10 cellular contexts compared by ENCODE assay signal in the genomic region with DNA sequence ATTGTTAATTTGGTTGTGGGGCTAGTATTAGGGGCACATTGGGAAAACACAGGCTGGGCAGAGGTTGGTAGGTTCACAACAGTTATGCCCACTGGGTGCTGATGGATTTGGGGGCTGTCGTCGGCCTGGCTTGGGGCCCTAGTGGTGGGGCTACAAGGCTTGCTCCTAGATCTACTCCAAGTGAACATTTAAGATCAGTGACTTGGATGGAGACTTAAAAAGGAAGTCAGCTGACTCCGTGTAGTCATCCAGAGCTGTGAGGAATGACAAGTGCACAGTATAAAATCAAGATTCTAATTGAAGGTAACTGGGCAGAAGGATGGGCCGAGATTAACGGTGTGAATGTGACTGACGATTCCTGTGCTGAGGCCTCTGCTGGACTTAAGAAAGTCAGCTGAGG. TPM values are rescaled to one million over a fixed set of nuclear protein-coding genes. Genes with fewer than 3 reads are reported as not detected.
DNase-seq lines count a peak whose midpoint lies in the region; ATAC-seq and TF ChIP-seq lines count a peak whose summit lies in the region.
"Had no signal": no experiment of that assay in that cellular context is flagged by ENCODE, and none has a peak within 500 bp of the region (broad histone marks: within the 10 kb centered on the region; RNA-seq: fewer than 3 reads in every experiment).

No MANE protein-coding gene starts in this region.

- peaks cover 10 to 13% of the 10 kb centered on the region in 2 donors for H3K36me3 Mint-ChIP-seq in CD14-positive monocyte
- H3K36me3 Mint-ChIP-seq in dendritic cell treated with granulocyte-macrophage colony-stimulating factor and Interleukin-4, amounts not matched to agents 40 ng/mL and 50 ng/mL, for 4 days (ENCODE audit: low read depth), result no peaks in the 10 kb centered on the region

- H3K9me3 ChIP-seq in parathyroid adenoma (ENCODE audit: control insufficient read depth, low read length), result no peaks in the 10 kb centered on the region

- no peaks in the 10 kb centered on the region for H3K27me3 ChIP-seq in KMS-11 (ENCODE audit: insufficient read depth, low read depth)
- no peaks in the 10 kb centered on the region for H3K27me3 ChIP-seq in parathyroid adenoma (ENCODE audit: control insufficient read depth, insufficient read depth, low read length)

- H3K27ac ChIP-seq in KMS-11 (no peak overlapping the region), parathyroid adenoma (peak overlapping the region; percentile 51)

- DNase-seq in CD14-positive monocyte (ENCODE audit: low spot score) (no peak), HCEC 1CT (no peak), SHP77 treated with DMSO at 0.1 percent for 48 hours (lab: John Stamatoyannopoulos, UW) (no peak)
- DNase-seq in activated CD4-positive, alpha-beta T cell treated with anti-CD3 and anti-CD28 coated beads, Interleukin-2, amount 50 U/mL, for 1 hour, result no peak
- DNase-seq: activated CD4-positive, alpha-beta T cell treated with anti-CD3 and anti-CD28 coated beads for 4 hours; NCI-H446 had no signal

- intact Hi-C loops in CD14-positive monocyte (cut with micrococcal nuclease), result no loop called here
- intact Hi-C loops in dendritic cell treated with granulocyte-macrophage colony-stimulating factor and Interleukin-4, amounts not matched to agents 40 ng/mL and 50 ng/mL, for 4 days (cut with micrococcal nuclease), result no loop called here

- H3K9ac ChIP-seq in KMS-11 (no peak overlapping the region; the same call in 1 of the 2 replicates), parathyroid adenoma (peak overlapping the region; percentile 17)

- peak overlapping the region; percentile 76 to 94 (median 86) for H3K27ac Mint-ChIP-seq in CD14-positive monocyte
- H3K27ac Mint-ChIP-seq in dendritic cell treated with granulocyte-macrophage colony-stimulating factor and Interleukin-4, amounts not matched to agents 40 ng/mL and 50 ng/mL, for 4 days, result peak overlapping the region; percentile 51

- H3K4me1 ChIP-seq in KMS-11 (ENCODE audit: low read depth, poor library complexity, severe bottlenecking) (peaks cover 23% of the 10 kb centered on the region), parathyroid adenoma (peaks cover 22% of the 10 kb centered on the region)

- H3K4me1 Mint-ChIP-seq in CD14-positive monocyte, result peaks cover 54% of the 10 kb centered on the region
- H3K4me1 Mint-ChIP-seq in dendritic cell treated with granulocyte-macrophage colony-stimulating factor and Interleukin-4, amounts not matched to agents 40 ng/mL and 50 ng/mL, for 4 days (ENCODE audit: low read depth), result peaks cover 51% of the 10 kb centered on the region

- H3K9me3 Mint-ChIP-seq in CD14-positive monocyte, result peaks cover 0 to 3% (median 0%) of the 10 kb centered on the region in 7 donors
- H3K9me3 Mint-ChIP-seq in dendritic cell treated with granulocyte-macrophage colony-stimulating factor and Interleukin-4, amounts not matched to agents 40 ng/mL and 50 ng/mL, for 4 days, result no peaks in the 10 kb centered on the region

- TF ChIP-seq CTCF in CD14-positive monocyte (IDR thresholded peaks at IDR 0.05) (no peak), KMS-11 (conservative IDR thresholded peaks at IDR 0.05; ENCODE audit: low read depth, low read length) (no peak), parathyroid adenoma (IDR thresholded peaks at IDR 0.05) (no peak)

- no peaks in the 10 kb centered on the region for H4K20me1 ChIP-seq in KMS-11 (ENCODE audit: insufficient read depth)

- peak overlapping the region; percentile 91 for H3K4me3 Mint-ChIP-seq in CD14-positive monocyte
- peak overlapping the region; percentile 40 for H3K4me3 Mint-ChIP-seq in dendritic cell treated with granulocyte-macrophage colony-stimulating factor and Interleukin-4, amounts not matched to agents 40 ng/mL and 50 ng/mL, for 4 days

- ATAC-seq in GM18909 (IDR thresholded peaks at IDR 0.05; ENCODE audit: poor library complexity, unreplicated experiment), result no peak

- peak overlapping the region; percentile 78 for H3K4me2 ChIP-seq in KMS-11
- no peak overlapping the region for H3K4me2 ChIP-seq in parathyroid adenoma (ENCODE audit: low read length)

- peaks cover 39 to 47% (median 43%) of the 10 kb centered on the region in 3 donors for H3K27me3 Mint-ChIP-seq in CD14-positive monocyte (ENCODE audit: low read depth in 3 of 3)
- peaks cover 51% of the 10 kb centered on the region for H3K27me3 Mint-ChIP-seq in dendritic cell treated with granulocyte-macrophage colony-stimulating factor and Interleukin-4, amounts not matched to agents 40 ng/mL and 50 ng/mL, for 4 days

- H3K79me2 ChIP-seq in KMS-11 (ENCODE audit: insufficient read depth, low read depth), result no peaks in the 10 kb centered on the region
- H3K79me2 ChIP-seq in parathyroid adenoma, result peaks cover 2% of the 10 kb centered on the region

- H3K4me3 ChIP-seq in KMS-11 (IDR thresholded peaks at IDR 0.05; ENCODE audit: insufficient read depth, low read depth, low read length) (no peak overlapping the region), parathyroid adenoma (ENCODE audit: low read depth, low read length) (peak overlapping the region; percentile 9)

- H2AFZ ChIP-seq in KMS-11 (ENCODE audit: low read depth), result no peak overlapping the region
- H2AFZ ChIP-seq in parathyroid adenoma, result no peak overlapping the region

- H3K36me3 ChIP-seq in KMS-11 (ENCODE audit: insufficient read depth) (no peaks in the 10 kb centered on the region), parathyroid adenoma (ENCODE audit: control insufficient read depth, insufficient read depth, low read length) (no peaks in the 10 kb centered on the region)

RNA-seq across cellular contexts. Expression of a gene that starts 12.8 kb away (rescaled TPM):
- 10 to 100 TPM; 10.1 to 41.4 TPM for polyA plus RNA-seq in CD14-positive monocyte

RNA-seq across cellular contexts. Expression of a gene that starts 31.3 kb away (rescaled TPM):
- polyA plus RNA-seq in CD14-positive monocyte, result 10 to 100 TPM; 20.5 to 26.4 TPM

RNA-seq across cellular contexts. Expression of a gene that starts 31.7 kb away (rescaled TPM):
- polyA plus RNA-seq in CD14-positive monocyte, result 1 to 10 TPM in 1 of 2 donors, under 1 TPM in 1; 0.63 to 1.6 TPM

RNA-seq across cellular contexts. Expression of a gene that starts 41.1 kb away (rescaled TPM):
- polyA plus RNA-seq in CD14-positive monocyte, result not detected
